1 cellular context compared by ENCODE assay signal in the genomic region with DNA sequence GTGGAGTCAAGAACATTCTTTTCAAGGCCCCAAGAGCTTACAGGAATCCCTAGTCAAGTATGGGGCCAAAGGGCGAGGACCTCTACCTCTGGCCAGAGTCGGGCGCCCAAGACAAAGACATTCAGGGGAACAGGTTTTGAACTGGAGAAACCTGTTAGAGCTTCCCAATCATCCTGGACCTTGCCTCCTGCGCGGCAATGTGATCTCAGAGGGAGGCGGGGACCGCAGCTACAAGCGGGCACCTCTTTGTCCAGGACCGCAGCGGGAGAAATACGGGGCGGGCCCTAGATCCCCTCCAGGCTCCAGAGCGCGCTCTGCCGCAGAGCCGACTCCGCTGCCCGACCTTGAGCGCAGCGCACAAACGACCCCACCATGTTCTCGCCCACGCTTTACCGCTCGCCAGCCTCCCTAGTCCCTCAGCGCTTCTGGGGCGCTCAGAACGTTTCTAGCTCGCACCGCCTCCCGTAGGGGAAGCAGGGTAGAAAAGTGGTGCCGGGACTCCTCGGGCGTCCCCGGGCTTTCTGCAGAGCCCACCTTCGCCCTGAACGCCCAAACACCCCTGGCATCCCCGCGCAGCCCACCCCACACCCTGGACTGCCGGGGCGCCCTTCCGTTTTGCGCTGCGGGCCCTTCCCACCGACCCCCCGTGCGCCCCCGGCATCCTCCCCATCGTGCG.
TF ChIP-seq lines count a peak whose summit lies in the region.

No MANE protein-coding gene starts in this region.

TF ChIP-seq in HepG2, 621 proteins besides CTCF, POLR2A, EP300 and RAD21 (continued from another document and continues in another):
- TF ChIP-seq, protein P1, sequence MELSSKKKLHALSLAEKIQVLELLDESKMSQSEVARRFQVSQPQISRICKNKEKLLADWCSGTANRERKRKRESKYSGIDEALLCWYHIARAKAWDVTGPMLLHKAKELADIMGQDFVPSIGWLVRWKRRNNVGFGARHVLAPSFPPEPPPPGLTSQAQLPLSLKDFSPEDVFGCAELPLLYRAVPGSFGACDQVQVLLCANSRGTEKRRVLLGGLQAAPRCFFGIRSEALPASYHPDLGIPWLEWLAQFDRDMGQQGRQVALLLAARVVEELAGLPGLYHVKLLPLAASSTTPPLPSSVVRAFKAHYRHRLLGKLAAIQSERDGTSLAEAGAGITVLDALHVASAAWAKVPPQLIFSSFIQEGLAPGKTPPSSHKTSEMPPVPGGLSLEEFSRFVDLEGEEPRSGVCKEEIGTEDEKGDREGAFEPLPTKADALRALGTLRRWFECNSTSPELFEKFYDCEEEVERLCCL (CRISPR knock-in tag; IDR thresholded peaks at IDR 0.05; ENCODE audit: borderline replicate concordance), result no peak; the same call in 1 of the 2 replicates
- TF ChIP-seq ZNF331 (CRISPR knock-in tag; IDR thresholded peaks at IDR 0.05), result no peak
- TF ChIP-seq ZMAT3 (CRISPR knock-in tag; conservative IDR thresholded peaks at IDR 0.05), result 0 out of 2 replicates have a peak, but pooled peaks have one; percentile 21
- TF ChIP-seq ZMYM3 (CRISPR knock-in tag; IDR thresholded peaks at IDR 0.05), result peak; percentile 62
- no peak for TF ChIP-seq ZNF224 (CRISPR knock-in tag; IDR thresholded peaks at IDR 0.05)
- TF ChIP-seq HNF4A (CRISPR knock-in tag; IDR thresholded peaks at IDR 0.05), result peak; percentile 86
- no peak for TF ChIP-seq CAMTA2 (CRISPR knock-in tag; IDR thresholded peaks at IDR 0.05; ENCODE audit: borderline replicate concordance)
- no peak for TF ChIP-seq ZNF780A (CRISPR knock-in tag; IDR thresholded peaks at IDR 0.05)
- no peak for TF ChIP-seq NFKBIZ (CRISPR knock-in tag; IDR thresholded peaks at IDR 0.05)
- peak; percentile 65; the same call in 1 of the 3 replicates for TF ChIP-seq MXI1 (IDR thresholded peaks at IDR 0.05; ENCODE audit: borderline replicate concordance, low read depth, low read length)
- TF ChIP-seq MAF1 (CRISPR knock-in tag; IDR thresholded peaks at IDR 0.05; ENCODE audit: borderline replicate concordance), result no peak
- 0 out of 2 replicates have a peak, but pooled peaks have one; percentile 26 for TF ChIP-seq ZNF557 (CRISPR knock-in tag; IDR thresholded peaks at IDR 0.05)
- TF ChIP-seq MEF2D (CRISPR knock-in tag; IDR thresholded peaks at IDR 0.05), result peak; percentile 53; the same call in 1 of the 2 replicates
- TF ChIP-seq ZNF891 (CRISPR knock-in tag; IDR thresholded peaks at IDR 0.05), result peak; percentile 41; the same call in 1 of the 2 replicates
- TF ChIP-seq TMF1 (CRISPR knock-in tag; IDR thresholded peaks at IDR 0.05; ENCODE audit: low read depth), result 0 out of 2 replicates have a peak, but pooled peaks have one; percentile 25
- TF ChIP-seq, protein P2, sequence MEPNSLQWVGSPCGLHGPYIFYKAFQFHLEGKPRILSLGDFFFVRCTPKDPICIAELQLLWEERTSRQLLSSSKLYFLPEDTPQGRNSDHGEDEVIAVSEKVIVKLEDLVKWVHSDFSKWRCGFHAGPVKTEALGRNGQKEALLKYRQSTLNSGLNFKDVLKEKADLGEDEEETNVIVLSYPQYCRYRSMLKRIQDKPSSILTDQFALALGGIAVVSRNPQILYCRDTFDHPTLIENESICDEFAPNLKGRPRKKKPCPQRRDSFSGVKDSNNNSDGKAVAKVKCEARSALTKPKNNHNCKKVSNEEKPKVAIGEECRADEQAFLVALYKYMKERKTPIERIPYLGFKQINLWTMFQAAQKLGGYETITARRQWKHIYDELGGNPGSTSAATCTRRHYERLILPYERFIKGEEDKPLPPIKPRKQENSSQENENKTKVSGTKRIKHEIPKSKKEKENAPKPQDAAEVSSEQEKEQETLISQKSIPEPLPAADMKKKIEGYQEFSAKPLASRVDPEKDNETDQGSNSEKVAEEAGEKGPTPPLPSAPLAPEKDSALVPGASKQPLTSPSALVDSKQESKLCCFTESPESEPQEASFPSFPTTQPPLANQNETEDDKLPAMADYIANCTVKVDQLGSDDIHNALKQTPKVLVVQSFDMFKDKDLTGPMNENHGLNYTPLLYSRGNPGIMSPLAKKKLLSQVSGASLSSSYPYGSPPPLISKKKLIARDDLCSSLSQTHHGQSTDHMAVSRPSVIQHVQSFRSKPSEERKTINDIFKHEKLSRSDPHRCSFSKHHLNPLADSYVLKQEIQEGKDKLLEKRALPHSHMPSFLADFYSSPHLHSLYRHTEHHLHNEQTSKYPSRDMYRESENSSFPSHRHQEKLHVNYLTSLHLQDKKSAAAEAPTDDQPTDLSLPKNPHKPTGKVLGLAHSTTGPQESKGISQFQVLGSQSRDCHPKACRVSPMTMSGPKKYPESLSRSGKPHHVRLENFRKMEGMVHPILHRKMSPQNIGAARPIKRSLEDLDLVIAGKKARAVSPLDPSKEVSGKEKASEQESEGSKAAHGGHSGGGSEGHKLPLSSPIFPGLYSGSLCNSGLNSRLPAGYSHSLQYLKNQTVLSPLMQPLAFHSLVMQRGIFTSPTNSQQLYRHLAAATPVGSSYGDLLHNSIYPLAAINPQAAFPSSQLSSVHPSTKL (CRISPR knock-in tag; IDR thresholded peaks at IDR 0.05), result 0 out of 2 replicates have a peak, but pooled peaks have one; percentile 20
- TF ChIP-seq, protein P3, sequence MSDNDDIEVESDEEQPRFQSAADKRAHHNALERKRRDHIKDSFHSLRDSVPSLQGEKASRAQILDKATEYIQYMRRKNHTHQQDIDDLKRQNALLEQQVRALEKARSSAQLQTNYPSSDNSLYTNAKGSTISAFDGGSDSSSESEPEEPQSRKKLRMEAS (IDR thresholded peaks at IDR 0.05), result peak; percentile 23; the same call in 1 of the 2 replicates
- TF ChIP-seq PAXIP1 (CRISPR knock-in tag; conservative IDR thresholded peaks at IDR 0.05), result 0 out of 2 replicates have a peak, but pooled peaks have one; percentile 18
- no peak for TF ChIP-seq SOX13 (IDR thresholded peaks at IDR 0.05)
- peak in 1 of 2 experiments; percentile 36; a peak in 1 of 4 replicates for TF ChIP-seq SOX13 (CRISPR knock-in tag; conservative IDR thresholded peaks at IDR 0.05 in 1 of 2, IDR thresholded peaks at IDR 0.05 in 1 of 2)
- no peak for TF ChIP-seq STAT5B (CRISPR knock-in tag; IDR thresholded peaks at IDR 0.05)
- peak; percentile 44; the same call in 1 of the 2 replicates for TF ChIP-seq NRL (CRISPR knock-in tag; IDR thresholded peaks at IDR 0.05; ENCODE audit: borderline replicate concordance)
- TF ChIP-seq, protein P4, sequence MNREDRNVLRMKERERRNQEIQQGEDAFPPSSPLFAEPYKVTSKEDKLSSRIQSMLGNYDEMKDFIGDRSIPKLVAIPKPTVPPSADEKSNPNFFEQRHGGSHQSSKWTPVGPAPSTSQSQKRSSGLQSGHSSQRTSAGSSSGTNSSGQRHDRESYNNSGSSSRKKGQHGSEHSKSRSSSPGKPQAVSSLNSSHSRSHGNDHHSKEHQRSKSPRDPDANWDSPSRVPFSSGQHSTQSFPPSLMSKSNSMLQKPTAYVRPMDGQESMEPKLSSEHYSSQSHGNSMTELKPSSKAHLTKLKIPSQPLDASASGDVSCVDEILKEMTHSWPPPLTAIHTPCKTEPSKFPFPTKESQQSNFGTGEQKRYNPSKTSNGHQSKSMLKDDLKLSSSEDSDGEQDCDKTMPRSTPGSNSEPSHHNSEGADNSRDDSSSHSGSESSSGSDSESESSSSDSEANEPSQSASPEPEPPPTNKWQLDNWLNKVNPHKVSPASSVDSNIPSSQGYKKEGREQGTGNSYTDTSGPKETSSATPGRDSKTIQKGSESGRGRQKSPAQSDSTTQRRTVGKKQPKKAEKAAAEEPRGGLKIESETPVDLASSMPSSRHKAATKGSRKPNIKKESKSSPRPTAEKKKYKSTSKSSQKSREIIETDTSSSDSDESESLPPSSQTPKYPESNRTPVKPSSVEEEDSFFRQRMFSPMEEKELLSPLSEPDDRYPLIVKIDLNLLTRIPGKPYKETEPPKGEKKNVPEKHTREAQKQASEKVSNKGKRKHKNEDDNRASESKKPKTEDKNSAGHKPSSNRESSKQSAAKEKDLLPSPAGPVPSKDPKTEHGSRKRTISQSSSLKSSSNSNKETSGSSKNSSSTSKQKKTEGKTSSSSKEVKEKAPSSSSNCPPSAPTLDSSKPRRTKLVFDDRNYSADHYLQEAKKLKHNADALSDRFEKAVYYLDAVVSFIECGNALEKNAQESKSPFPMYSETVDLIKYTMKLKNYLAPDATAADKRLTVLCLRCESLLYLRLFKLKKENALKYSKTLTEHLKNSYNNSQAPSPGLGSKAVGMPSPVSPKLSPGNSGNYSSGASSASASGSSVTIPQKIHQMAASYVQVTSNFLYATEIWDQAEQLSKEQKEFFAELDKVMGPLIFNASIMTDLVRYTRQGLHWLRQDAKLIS (CRISPR knock-in tag; IDR thresholded peaks at IDR 0.05), result no peak
- TF ChIP-seq KMT2B (CRISPR knock-in tag; IDR thresholded peaks at IDR 0.05), result 0 out of 2 replicates have a peak, but pooled peaks have one; percentile 20
- TF ChIP-seq TEAD3 (CRISPR knock-in tag; optimal IDR thresholded peaks at IDR 0.05; ENCODE audit: borderline replicate concordance), result peak; percentile 48
- no peak for TF ChIP-seq ZNF678 (CRISPR knock-in tag; IDR thresholded peaks at IDR 0.05)
- TF ChIP-seq, protein P5, sequence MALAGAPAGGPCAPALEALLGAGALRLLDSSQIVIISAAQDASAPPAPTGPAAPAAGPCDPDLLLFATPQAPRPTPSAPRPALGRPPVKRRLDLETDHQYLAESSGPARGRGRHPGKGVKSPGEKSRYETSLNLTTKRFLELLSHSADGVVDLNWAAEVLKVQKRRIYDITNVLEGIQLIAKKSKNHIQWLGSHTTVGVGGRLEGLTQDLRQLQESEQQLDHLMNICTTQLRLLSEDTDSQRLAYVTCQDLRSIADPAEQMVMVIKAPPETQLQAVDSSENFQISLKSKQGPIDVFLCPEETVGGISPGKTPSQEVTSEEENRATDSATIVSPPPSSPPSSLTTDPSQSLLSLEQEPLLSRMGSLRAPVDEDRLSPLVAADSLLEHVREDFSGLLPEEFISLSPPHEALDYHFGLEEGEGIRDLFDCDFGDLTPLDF (CRISPR knock-in tag; IDR thresholded peaks at IDR 0.05), result peak; percentile 63
- 0 out of 2 replicates have a peak, but pooled peaks have one; percentile 7 for TF ChIP-seq ZNF160 (CRISPR knock-in tag; IDR thresholded peaks at IDR 0.05)
- peak; percentile 41; the same call in 1 of the 2 replicates for TF ChIP-seq THAP11 (CRISPR knock-in tag; IDR thresholded peaks at IDR 0.05)
- TF ChIP-seq MTA3 (CRISPR knock-in tag; IDR thresholded peaks at IDR 0.05), result no peak
- 0 out of 2 replicates have a peak, but pooled peaks have one; percentile 23 for TF ChIP-seq RFXAP (CRISPR knock-in tag; IDR thresholded peaks at IDR 0.05; ENCODE audit: borderline replicate concordance)
- no peak; the same call in none of the 2 replicates for TF ChIP-seq ZFY (CRISPR knock-in tag; IDR thresholded peaks at IDR 0.05)
- TF ChIP-seq PTBP1 (IDR thresholded peaks at IDR 0.05; ENCODE audit: low read depth, low read length, poor library complexity, severe bottlenecking), result peak; percentile 12
- TF ChIP-seq, protein P6, sequence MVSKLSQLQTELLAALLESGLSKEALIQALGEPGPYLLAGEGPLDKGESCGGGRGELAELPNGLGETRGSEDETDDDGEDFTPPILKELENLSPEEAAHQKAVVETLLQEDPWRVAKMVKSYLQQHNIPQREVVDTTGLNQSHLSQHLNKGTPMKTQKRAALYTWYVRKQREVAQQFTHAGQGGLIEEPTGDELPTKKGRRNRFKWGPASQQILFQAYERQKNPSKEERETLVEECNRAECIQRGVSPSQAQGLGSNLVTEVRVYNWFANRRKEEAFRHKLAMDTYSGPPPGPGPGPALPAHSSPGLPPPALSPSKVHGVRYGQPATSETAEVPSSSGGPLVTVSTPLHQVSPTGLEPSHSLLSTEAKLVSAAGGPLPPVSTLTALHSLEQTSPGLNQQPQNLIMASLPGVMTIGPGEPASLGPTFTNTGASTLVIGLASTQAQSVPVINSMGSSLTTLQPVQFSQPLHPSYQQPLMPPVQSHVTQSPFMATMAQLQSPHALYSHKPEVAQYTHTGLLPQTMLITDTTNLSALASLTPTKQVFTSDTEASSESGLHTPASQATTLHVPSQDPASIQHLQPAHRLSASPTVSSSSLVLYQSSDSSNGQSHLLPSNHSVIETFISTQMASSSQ (IDR thresholded peaks at IDR 0.05; ENCODE audit: low read depth), result no peak
- TF ChIP-seq, protein P6 (CRISPR knock-in tag; IDR thresholded peaks at IDR 0.05; ENCODE audit: borderline replicate concordance), result peak; percentile 20; the same call in 1 of the 2 replicates
- no peak for TF ChIP-seq YY1 (IDR thresholded peaks at IDR 0.05; ENCODE audit: insufficient read depth, insufficient replicate concordance, low read depth, low read length)
- TF ChIP-seq KDM2A (CRISPR knock-in tag; IDR thresholded peaks at IDR 0.05; ENCODE audit: borderline replicate concordance, low read depth), result peak; percentile 70
- TF ChIP-seq DNMT1 (CRISPR knock-in tag; IDR thresholded peaks at IDR 0.05), result 0 out of 2 replicates have a peak, but pooled peaks have one; percentile 60
- TF ChIP-seq SMC3 (IDR thresholded peaks at IDR 0.05; ENCODE audit: low read length), result no peak
